ENCODE assay signal across 1 cellular context in genomic region chr18:59015531-59016152, GRCh38.
TF ChIP-seq lines count a peak whose summit lies in the region.

No MANE protein-coding gene starts in this region.

TF ChIP-seq in H1, 55 proteins besides CTCF, POLR2A, EP300 and RAD21 (continued from another document):
- TF ChIP-seq E2F6 (IDR thresholded peaks at IDR 0.05) (no peak), HDAC6 (IDR thresholded peaks at IDR 0.05; ENCODE audit: low read depth, low read length) (no peak), RFX5 (IDR thresholded peaks at IDR 0.05; ENCODE audit: borderline replicate concordance, low read depth, low read length) (no peak), KDM1A (IDR thresholded peaks at IDR 0.05; ENCODE audit: borderline replicate concordance, low read length) (no peak)
